22 cellular contexts compared by ENCODE assay signal in the genomic region with DNA sequence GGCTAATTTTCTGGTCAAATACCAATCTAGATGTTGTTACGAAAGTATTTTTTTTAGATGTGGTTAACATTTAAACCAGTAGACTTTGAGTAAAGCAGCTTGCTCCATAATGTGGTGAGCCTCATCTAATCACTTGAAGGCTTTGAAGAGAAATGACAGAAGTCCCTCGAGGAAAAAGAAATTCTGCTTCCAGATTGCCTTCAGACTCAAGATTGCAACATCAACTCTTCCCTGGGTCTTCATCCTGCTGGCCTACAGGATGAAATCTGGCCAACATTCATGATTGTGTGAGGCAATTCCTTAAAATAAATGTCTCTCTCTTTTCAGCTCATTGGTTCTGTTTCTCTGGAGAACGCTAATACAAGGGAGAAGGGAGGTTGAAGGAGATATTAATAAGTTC. TPM values are rescaled to one million over a fixed set of nuclear protein-coding genes. Genes with fewer than 3 reads are reported as not detected.
A peak's percentile ranks its signal among the peaks of the same experiment; 100 is the strongest.
DNase-seq lines count a peak whose midpoint lies in the region; ATAC-seq and TF ChIP-seq lines count a peak whose summit lies in the region.
"Had no signal": no experiment of that assay in that cellular context is flagged by ENCODE, and none has a peak within 500 bp of the region (broad histone marks: within the 10 kb centered on the region; RNA-seq: fewer than 3 reads in every experiment).

No MANE protein-coding gene starts in this region.

- TF ChIP-seq EP300 in esophagus muscularis mucosa (IDR thresholded peaks at IDR 0.05) = no peak

- H3K36me3 ChIP-seq in aorta (ENCODE audit: control insufficient read depth in 1 of 2, insufficient read depth in 2 of 2, low read length in 1 of 2) = no peaks in the 10 kb centered on the region
- no peaks in the 10 kb centered on the region for H3K36me3 ChIP-seq in esophagus muscularis mucosa
- H3K36me3 ChIP-seq in left lung = no peaks in the 10 kb centered on the region
- H3K36me3 ChIP-seq: Peyer's patch, upper lobe of right lung had no signal

- no peak for DNase-seq in Right ventricle myocardium inferior (ENCODE audit: missing footprints)
- DNase-seq in cardiac septum (ENCODE audit: low spot score) = no peak
- DNase-seq in choroid plexus epithelial cell (ENCODE audit: low read depth) = peak; percentile 21
- no peak for DNase-seq in left ventricle myocardium superior
- no peak for DNase-seq in aorta
- DNase-seq in esophagus muscularis mucosa (ENCODE audit: extremely low spot score) = no peak
- no peak for DNase-seq in left lung
- DNase-seq: activated CD4-positive, alpha-beta memory T cell treated with anti-CD3 and anti-CD28 coated beads, Interleukin-2, amount 10 ng/mL, durations not matched to agents 7 days and 5 days; activated naive CD4-positive, alpha-beta T cell treated with anti-CD3 and anti-CD28 coated beads, Interleukin-2, amount 50 U/mL, for 16 hours; DMS 273 treated with DMSO at 0.1 percent for 48 hours; GDM1; glutamatergic neuron; H7; NCI-H187; NCI-H226; occipital lobe; Peyer's patch; stimulated activated naive CD8-positive, alpha-beta T cell treated with anti-CD3 and anti-CD28 coated beads, Interleukin-15, amount 100 ng/mL, for 72 hours; upper lobe of right lung had no signal

- H3K27ac ChIP-seq in aorta (ENCODE audit: low read depth in 1 of 2, low read length in 2 of 2) (no peak overlapping the region), esophagus muscularis mucosa (replicated peaks in 1 of 4) (no peak overlapping the region), left lung (peak overlapping the region in 1 of 2 donors; percentile 63)
- H3K27ac ChIP-seq: Peyer's patch, upper lobe of right lung had no signal

- H3K4me3 ChIP-seq in choroid plexus epithelial cell (ENCODE audit: low read depth, low read length) (no peak overlapping the region), aorta (ENCODE audit: low read length in 2 of 2) (no peak overlapping the region), esophagus muscularis mucosa (no peak overlapping the region), left lung (no peak overlapping the region)
- H3K4me3 ChIP-seq: lung, Peyer's patch, upper lobe of right lung had no signal

- 65 to 70% methylated on average over 3 of the region's 3 CpGs for WGBS in aorta, 2 donors
- WGBS in esophagus muscularis mucosa = 78% methylated on average over 3 of the region's 3 CpGs

- peak; percentile 81 for ATAC-seq in Right ventricle myocardium inferior
- ATAC-seq in left ventricle myocardium superior = peak; percentile 80
- ATAC-seq in aorta (ENCODE audit: low FRiP score) = peak; percentile 84
- ATAC-seq in GM18502 (IDR thresholded peaks at IDR 0.05; ENCODE audit: poor library complexity, unreplicated experiment) = no peak
- ATAC-seq in left lung = no peak
- ATAC-seq: stimulated activated naive CD8-positive, alpha-beta T cell treated with anti-CD3 and anti-CD28 coated beads, Interleukin-15, amount 100 ng/mL, for 72 hours; upper lobe of right lung; WTC11 had no signal

- no peaks in the 10 kb centered on the region for H3K27me3 ChIP-seq in aorta (ENCODE audit: control insufficient read depth in 1 of 2, insufficient read depth in 2 of 2, low read length in 1 of 2)
- no peaks in the 10 kb centered on the region for H3K27me3 ChIP-seq in esophagus muscularis mucosa
- no peaks in the 10 kb centered on the region for H3K27me3 ChIP-seq in left lung
- H3K27me3 ChIP-seq: Peyer's patch, upper lobe of right lung had no signal

- no peak for TF ChIP-seq CTCF in choroid plexus epithelial cell (conservative IDR thresholded peaks at IDR 0.05; ENCODE audit: low read depth, low read length)
- no peak for TF ChIP-seq CTCF in esophagus muscularis mucosa (IDR thresholded peaks at IDR 0.05)
- no peak for TF ChIP-seq CTCF in left lung (IDR thresholded peaks at IDR 0.05)

- no peak for TF ChIP-seq POLR2A in esophagus muscularis mucosa (IDR thresholded peaks at IDR 0.05; ENCODE audit: low read depth)

- intact Hi-C loops in Right ventricle myocardium inferior (cut with DNase I) (no loop called here), cardiac septum (cut with DNase I) (no loop called here), left ventricle myocardium superior (cut with micrococcal nuclease) (no loop called here), aorta (cut with DNase I) (loop anchor here in 1 of 2 donors (5.0 kb wide), 1 partner anchor 35 kb away; no protein-coding TSS in a partner anchor), esophagus muscularis mucosa (cut with DNase I) (no loop called here), left lung (cut with DNase I) (no loop called here)

- no peaks in the 10 kb centered on the region for H3K9me3 ChIP-seq in aorta (ENCODE audit: control insufficient read depth, low read length)
- no peaks in the 10 kb centered on the region for H3K9me3 ChIP-seq in esophagus muscularis mucosa
- no peaks in the 10 kb centered on the region for H3K9me3 ChIP-seq in left lung
- H3K9me3 ChIP-seq: Peyer's patch, upper lobe of right lung had no signal

- peaks cover 5% of the 10 kb centered on the region in 2 donors for H3K4me1 ChIP-seq in aorta (ENCODE audit: control insufficient read depth in 1 of 2, insufficient read depth in 2 of 2, low read length in 2 of 2)
- H3K4me1 ChIP-seq in esophagus muscularis mucosa = peaks cover 7 to 45% (median 43%) of the 10 kb centered on the region in 4 donors
- no peaks in the 10 kb centered on the region for H3K4me1 ChIP-seq in left lung

RNA-seq across cellular contexts. Expression of a gene that starts 32.5 kb away (rescaled TPM):
- total RNA-seq in Right ventricle myocardium inferior (12.9 TPM), cardiac septum (12.0 TPM), left ventricle myocardium superior (16.5 TPM), aorta (10 to 100 TPM in 1 of 2 donors, 1 to 10 TPM in 1; 8.2 to 11.9 TPM), esophagus muscularis mucosa (10 to 100 TPM in 1 of 4 donors, 1 to 10 TPM in 3; 9.6 to 13.7 (median 9.7) TPM), left lung (10 to 100 TPM; 10.1 to 11.7 TPM)
- 1 to 10 TPM; 2.7 to 8.8 TPM for polyA plus RNA-seq in aorta

Comparison
In these comparisons a context has a peak if more than half of its experiments do, and no peak if none do; other contexts are left out.
1. ATAC-seq: peak in Right ventricle myocardium inferior (single experiment), left ventricle myocardium superior (single experiment) and aorta (single experiment); none in GM18502 (single experiment) and left lung (single experiment).